Comparison of ENCODE assay signal across 12 cellular contexts in the genomic region with DNA sequence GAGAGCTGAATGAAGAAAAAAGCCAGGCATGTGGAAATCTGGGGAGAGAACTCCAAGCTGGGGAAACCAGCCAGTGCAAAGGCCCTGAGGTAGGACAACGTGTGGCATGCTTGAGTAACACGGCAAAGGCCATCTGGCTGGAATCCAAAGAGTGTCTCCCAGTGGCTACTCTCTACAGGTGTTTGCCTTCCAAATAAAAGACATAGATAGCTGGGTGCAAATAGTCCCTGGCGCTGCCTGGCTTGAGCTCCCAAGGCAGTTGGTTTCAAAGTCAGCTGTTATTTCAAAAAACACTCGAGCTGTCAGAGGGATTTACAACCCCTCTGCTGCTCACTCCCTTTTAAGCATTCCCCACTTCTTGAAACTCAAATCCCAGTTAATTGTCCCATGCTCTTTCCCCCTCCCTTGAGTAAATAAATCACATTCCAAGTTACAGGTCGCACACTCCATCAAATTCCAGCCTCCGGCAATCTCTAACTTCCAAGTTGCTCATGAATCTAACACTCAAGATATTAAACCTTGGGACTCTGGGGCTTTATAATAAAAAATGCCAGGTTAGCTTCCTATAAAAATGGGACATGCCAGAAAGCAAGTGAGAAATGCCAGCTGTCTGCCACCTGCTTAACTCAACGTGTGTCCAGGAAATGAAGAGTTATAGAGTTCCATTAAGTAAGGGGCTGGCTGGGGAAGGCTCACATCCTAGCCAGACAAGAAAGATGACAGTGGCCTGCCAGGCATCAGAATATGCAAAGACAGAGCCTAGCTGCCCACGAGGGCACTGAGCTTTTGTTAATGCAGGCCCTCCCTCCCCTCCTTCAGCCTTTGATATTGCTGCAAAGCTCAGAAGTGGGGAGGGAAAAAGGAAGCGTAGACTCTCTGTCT.
DNase-seq lines count a peak whose midpoint lies in the region; ATAC-seq and TF ChIP-seq lines count a peak whose summit lies in the region.
"Had no signal": no experiment of that assay in that cellular context is flagged by ENCODE, and none has a peak within 500 bp of the region (broad histone marks: within the 10 kb centered on the region; RNA-seq: fewer than 3 reads in every experiment).

No MANE protein-coding gene starts in this region.

- H3K36me3 Mint-ChIP-seq in GM23338 (ENCODE audit: low read depth) = no peaks in the 10 kb centered on the region
- no peaks in the 10 kb centered on the region for H3K36me3 Mint-ChIP-seq in activated T-helper 2 cell treated with anti-CD3 and anti-CD28 coated beads, Interferon-gamma antibody, Interleukin-2, Interleukin-4, amounts not matched to agents 10 μg/mL and 5 μg/mL and 100 μg/mL, durations not matched to agents 14 hours and 24 hours and 36 hours (ENCODE audit: low read depth)
- H3K36me3 Mint-ChIP-seq: brain; CD4-positive, CD25-positive, alpha-beta regulatory T cell; natural killer cell had no signal

- H3K4me1 Mint-ChIP-seq in GM23338 = peaks cover 18% of the 10 kb centered on the region
- H3K4me1 Mint-ChIP-seq in activated T-helper 2 cell treated with anti-CD3 and anti-CD28 coated beads, Interferon-gamma antibody, Interleukin-2, Interleukin-4, amounts not matched to agents 10 μg/mL and 5 μg/mL and 100 μg/mL, durations not matched to agents 14 hours and 24 hours and 36 hours (ENCODE audit: low read depth) = no peaks in the 10 kb centered on the region
- H3K4me1 Mint-ChIP-seq: CD4-positive, CD25-positive, alpha-beta regulatory T cell; natural killer cell had no signal

- 11% methylated on average over 9 of the region's 9 CpGs for WGBS in prostate gland

- no peak overlapping the region for H2AFZ ChIP-seq in GM23338

- peaks cover 4% of the 10 kb centered on the region; the same call in 1 of the 2 replicates for H3K9me2 ChIP-seq in GM23338 (ENCODE audit: insufficient read depth)

- H3K27ac ChIP-seq in GM23338 (ENCODE audit: low read depth) (no peak overlapping the region), VCaP (peak overlapping the region; percentile 81), prostate gland (no peak overlapping the region)
- H3K27ac ChIP-seq: sigmoid colon had no signal

- TF ChIP-seq POLR2A in prostate gland (IDR thresholded peaks at IDR 0.05) = no peak

- H3K9me3 ChIP-seq in prostate gland = no peaks in the 10 kb centered on the region
- H3K9me3 ChIP-seq: sigmoid colon had no signal

- H3K27me3 ChIP-seq in GM23338 (ENCODE audit: insufficient read depth) (no peaks in the 10 kb centered on the region), prostate gland (replicated peaks; ENCODE audit: insufficient read depth) (no peaks in the 10 kb centered on the region)
- H3K27me3 ChIP-seq: sigmoid colon had no signal

- H3K4me1 ChIP-seq in GM23338 (ENCODE audit: insufficient read depth) (peaks cover 7% of the 10 kb centered on the region), prostate gland (replicated peaks) (peaks cover 6% of the 10 kb centered on the region)
- H3K4me1 ChIP-seq: sigmoid colon had no signal

- peak; percentile 44 for ATAC-seq in GM23338
- ATAC-seq in left colon = no peak
- ATAC-seq: natural killer cell had no signal

- H4K20me1 ChIP-seq in GM23338 (replicated peaks; ENCODE audit: insufficient read depth) = no peaks in the 10 kb centered on the region

- no peak overlapping the region for H3K4me2 ChIP-seq in GM23338

- no peaks in the 10 kb centered on the region for H3K9me3 Mint-ChIP-seq in GM23338
- H3K9me3 Mint-ChIP-seq in activated T-helper 2 cell treated with anti-CD3 and anti-CD28 coated beads, Interferon-gamma antibody, Interleukin-2, Interleukin-4, amounts not matched to agents 10 μg/mL and 5 μg/mL and 100 μg/mL, durations not matched to agents 14 hours and 24 hours and 36 hours = no peaks in the 10 kb centered on the region
- H3K9me3 Mint-ChIP-seq: CD4-positive, CD25-positive, alpha-beta regulatory T cell; natural killer cell had no signal

- intact Hi-C loops in prostate gland (cut with DNase I) = no loop called here
- intact Hi-C loops in left colon (cut with DNase I, micrococcal nuclease) = no loop called here
- intact Hi-C loops in activated T-helper 2 cell treated with anti-CD3 and anti-CD28 coated beads, Interferon-gamma antibody, Interleukin-2, Interleukin-4, amounts not matched to agents 10 μg/mL and 5 μg/mL and 100 μg/mL, durations not matched to agents 14 hours and 24 hours and 36 hours (cut with micrococcal nuclease) = no loop called here

- H3F3A ChIP-seq in GM23338 (replicated peaks; ENCODE audit: low read depth) = no peaks in the 10 kb centered on the region

- no peaks in the 10 kb centered on the region for H3K36me3 ChIP-seq in GM23338 (ENCODE audit: insufficient read depth)
- no peaks in the 10 kb centered on the region for H3K36me3 ChIP-seq in prostate gland
- H3K36me3 ChIP-seq: sigmoid colon had no signal

- peak; percentile 23 for DNase-seq in GM23338 (ENCODE audit: low spot score)
- peak; percentile 7 to 61 for DNase-seq in NCI-H2081 (lab: John Stamatoyannopoulos, UW)
- peak; percentile 20 for DNase-seq in prostate gland (ENCODE audit: low spot score)
- DNase-seq in NK-92 treated with Interleukin-12 subunit alpha and Interleukin-12 subunit beta, amount 100 ng/mL, for 24 hours (lab: John Stamatoyannopoulos, UW) = no peak
- no peak for DNase-seq in left colon
- DNase-seq in activated T-helper 2 cell treated with anti-CD3 and anti-CD28 coated beads, Interferon-gamma antibody, Interleukin-2, Interleukin-4, amounts not matched to agents 10 μg/mL and 5 μg/mL and 100 μg/mL, durations not matched to agents 14 hours and 24 hours and 36 hours (ENCODE audit: low spot score) = no peak
- DNase-seq: activated CD4-positive, alpha-beta T cell treated with anti-CD3 and anti-CD28 coated beads for 4 hours; CD4-positive, CD25-positive, alpha-beta regulatory T cell; natural killer cell; sigmoid colon had no signal

- TF ChIP-seq CTCF in GM23338 (conservative IDR thresholded peaks at IDR 0.05; ENCODE audit: low read depth in 2 of 2) (no peak), VCaP (conservative IDR thresholded peaks at IDR 0.05) (no peak), prostate gland (IDR thresholded peaks at IDR 0.05) (no peak)

- H3K27ac Mint-ChIP-seq in GM23338 = no peak overlapping the region
- no peak overlapping the region for H3K27ac Mint-ChIP-seq in activated T-helper 2 cell treated with anti-CD3 and anti-CD28 coated beads, Interferon-gamma antibody, Interleukin-2, Interleukin-4, amounts not matched to agents 10 μg/mL and 5 μg/mL and 100 μg/mL, durations not matched to agents 14 hours and 24 hours and 36 hours
- H3K27ac Mint-ChIP-seq: CD4-positive, CD25-positive, alpha-beta regulatory T cell; natural killer cell had no signal

- H3K79me2 ChIP-seq in GM23338 (replicated peaks; ENCODE audit: insufficient read depth) = no peaks in the 10 kb centered on the region

- H3K4me3 Mint-ChIP-seq in GM23338 = no peak overlapping the region
- H3K4me3 Mint-ChIP-seq in activated T-helper 2 cell treated with anti-CD3 and anti-CD28 coated beads, Interferon-gamma antibody, Interleukin-2, Interleukin-4, amounts not matched to agents 10 μg/mL and 5 μg/mL and 100 μg/mL, durations not matched to agents 14 hours and 24 hours and 36 hours (ENCODE audit: low read depth) = no peak overlapping the region
- H3K4me3 Mint-ChIP-seq: brain; CD4-positive, CD25-positive, alpha-beta regulatory T cell; natural killer cell had no signal

- H3K4me3 ChIP-seq in GM23338 (no peak overlapping the region), prostate gland (no peak overlapping the region)
- H3K4me3 ChIP-seq: sigmoid colon had no signal

- no peaks in the 10 kb centered on the region for H3K27me3 Mint-ChIP-seq in GM23338 (ENCODE audit: insufficient read depth, low read depth, poor library complexity)
- no peaks in the 10 kb centered on the region for H3K27me3 Mint-ChIP-seq in activated T-helper 2 cell treated with anti-CD3 and anti-CD28 coated beads, Interferon-gamma antibody, Interleukin-2, Interleukin-4, amounts not matched to agents 10 μg/mL and 5 μg/mL and 100 μg/mL, durations not matched to agents 14 hours and 24 hours and 36 hours (ENCODE audit: low read depth)
- H3K27me3 Mint-ChIP-seq: CD4-positive, CD25-positive, alpha-beta regulatory T cell had no signal

TF ChIP-seq in GM23338, 12 proteins besides CTCF, POLR2A, EP300 and RAD21 (continues in another document):
- TF ChIP-seq JUNB (IDR thresholded peaks at IDR 0.05; ENCODE audit: unreplicated experiment) (no peak), ZNF331 (CRISPR knock-in tag; IDR thresholded peaks at IDR 0.05; ENCODE audit: low read depth) (no peak)

Comparison
In these comparisons a context has a peak if more than half of its experiments do, and no peak if none do; other contexts are left out.
1. DNase-seq: peak in GM23338 (single experiment), NCI-H2081 (2 of 2) and prostate gland (single experiment); none in NK-92 treated with Interleukin-12 subunit alpha and Interleukin-12 subunit beta, amount 100 ng/mL, for 24 hours (single experiment), left colon (0 of 2) and activated T-helper 2 cell treated with anti-CD3 and anti-CD28 coated beads, Interferon-gamma antibody, Interleukin-2, Interleukin-4, amounts not matched to agents 10 μg/mL and 5 μg/mL and 100 μg/mL, durations not matched to agents 14 hours and 24 hours and 36 hours (single experiment).